Comparison of ENCODE assay signal across 27 cellular contexts in genomic region chr1:7105258-7105657, GRCh38.
"Had no signal": no experiment of that assay in that cellular context is flagged by ENCODE, and none has a peak within 500 bp of the region (broad histone marks: within the 10 kb centered on the region; RNA-seq: fewer than 3 reads in every experiment).

No MANE protein-coding gene starts in this region.

- H3K9me3 Mint-ChIP-seq: stimulated activated effector memory CD8-positive, alpha-beta T cell treated with anti-CD3 and anti-CD28 coated beads, Interleukin-12 subunit alpha, Interleukin-12 subunit beta, amount 100 ng/mL, for 72 hours; stimulated activated naive CD8-positive, alpha-beta T cell treated with anti-CD3 and anti-CD28 coated beads, Interleukin-15, amount 100 ng/mL, for 72 hours; stimulated activated naive CD8-positive, alpha-beta T cell treated with anti-CD3 and anti-CD28 coated beads, Interleukin-15, Interleukin-2, amounts not matched to agents 100 ng/mL and 50 ng/mL, for 24 hours; type B pancreatic cell had no signal

- H3K36me3 Mint-ChIP-seq: stimulated activated effector memory CD8-positive, alpha-beta T cell treated with anti-CD3 and anti-CD28 coated beads, Interleukin-12 subunit alpha, Interleukin-12 subunit beta, amount 100 ng/mL, for 72 hours; stimulated activated memory B cell treated with anti-CD40 and anti-IgM and Interleukin-4, amounts not matched to agents 10 μg/mL and 1 μg/mL and 100 μg/mL, for 72 hours; stimulated activated naive B cell treated with anti-CD40 and anti-IgM and Interleukin-4, amounts not matched to agents 10 μg/mL and 1 μg/mL and 100 μg/mL, for 72 hours; type B pancreatic cell had no signal

- H3K9me3 ChIP-seq: stomach, suprapubic skin, testis, thoracic aorta, thyroid gland, tibial artery, transverse colon, upper lobe of left lung, uterus, vagina had no signal

- H3K36me3 ChIP-seq: stomach, suprapubic skin, thoracic aorta, thyroid gland, tibial artery, tibial nerve, transverse colon, upper lobe of left lung, uterus, vagina had no signal

- H3K27me3 ChIP-seq: testis, thyroid gland, transverse colon, upper lobe of left lung, uterus, vagina had no signal

- ATAC-seq: stimulated activated effector memory CD8-positive, alpha-beta T cell treated with anti-CD3 and anti-CD28 coated beads, Interleukin-12 subunit alpha, Interleukin-12 subunit beta, amount 100 ng/mL, for 72 hours; stimulated activated memory B cell treated with anti-CD40 and anti-IgM and Interleukin-4, amounts not matched to agents 10 μg/mL and 1 μg/mL and 100 μg/mL, for 72 hours; stimulated activated naive CD8-positive, alpha-beta T cell treated with anti-CD3 and anti-CD28 coated beads, Interleukin-15, amount 100 ng/mL, for 72 hours; stimulated activated naive CD8-positive, alpha-beta T cell treated with anti-CD3 and anti-CD28 coated beads, Interleukin-15, Interleukin-2, amounts not matched to agents 100 U/mL and 50 U/mL, for 24 hours had no signal

- H3K4me3 Mint-ChIP-seq: stimulated activated effector memory CD8-positive, alpha-beta T cell treated with anti-CD3 and anti-CD28 coated beads, Interleukin-12 subunit alpha, Interleukin-12 subunit beta, amount 100 ng/mL, for 72 hours; stimulated activated memory B cell treated with anti-CD40 and anti-IgM and Interleukin-4, amounts not matched to agents 10 μg/mL and 1 μg/mL and 100 μg/mL, for 72 hours; stimulated activated naive B cell treated with anti-CD40 and anti-IgM and Interleukin-4, amounts not matched to agents 10 μg/mL and 1 μg/mL and 100 μg/mL, for 72 hours; stimulated activated naive CD8-positive, alpha-beta T cell treated with anti-CD3 and anti-CD28 coated beads, Interleukin-15, amount 100 ng/mL, for 72 hours; stimulated activated naive CD8-positive, alpha-beta T cell treated with anti-CD3 and anti-CD28 coated beads, Interleukin-15, Interleukin-2, amounts not matched to agents 100 ng/mL and 50 ng/mL, for 24 hours; type B pancreatic cell had no signal

- H3K4me1 ChIP-seq: stomach, suprapubic skin, testis, thyroid gland, tibial artery, tibial nerve, transverse colon, upper lobe of left lung, uterus, vagina had no signal

- H3K27ac Mint-ChIP-seq: stimulated activated effector memory CD8-positive, alpha-beta T cell treated with anti-CD3 and anti-CD28 coated beads, Interleukin-12 subunit alpha, Interleukin-12 subunit beta, amount 100 ng/mL, for 72 hours; stimulated activated memory B cell treated with anti-CD40 and anti-IgM and Interleukin-4, amounts not matched to agents 10 μg/mL and 1 μg/mL and 100 μg/mL, for 72 hours; stimulated activated naive B cell treated with anti-CD40 and anti-IgM and Interleukin-4, amounts not matched to agents 10 μg/mL and 1 μg/mL and 100 μg/mL, for 72 hours; stimulated activated naive CD8-positive, alpha-beta T cell treated with anti-CD3 and anti-CD28 coated beads, Interleukin-15, amount 100 ng/mL, for 72 hours; stimulated activated naive CD8-positive, alpha-beta T cell treated with anti-CD3 and anti-CD28 coated beads, Interleukin-15, Interleukin-2, amounts not matched to agents 100 ng/mL and 50 ng/mL, for 24 hours; type B pancreatic cell had no signal

- H3K4me1 Mint-ChIP-seq: stimulated activated effector memory CD8-positive, alpha-beta T cell treated with anti-CD3 and anti-CD28 coated beads, Interleukin-12 subunit alpha, Interleukin-12 subunit beta, amount 100 ng/mL, for 72 hours; stimulated activated memory B cell treated with anti-CD40 and anti-IgM and Interleukin-4, amounts not matched to agents 10 μg/mL and 1 μg/mL and 100 μg/mL, for 72 hours; stimulated activated naive CD8-positive, alpha-beta T cell treated with anti-CD3 and anti-CD28 coated beads, Interleukin-15, amount 100 ng/mL, for 72 hours had no signal

- DNase-seq: stimulated activated CD4-positive, alpha-beta T cell treated with anti-CD3 and anti-CD28 coated beads, Interleukin-2, amount 100 ng/mL, for 48 hours; stimulated activated CD4-positive, alpha-beta T cell treated with anti-CD3 and anti-CD28 coated beads, Interleukin-4, amount 100 ng/mL, for 1 hour; stimulated activated CD4-positive, alpha-beta T cell treated with anti-CD3 and anti-CD28 coated beads, Interleukin-4, amount 100 ng/mL, for 24 hours; stimulated activated CD4-positive, alpha-beta T cell treated with anti-CD3 and anti-CD28 coated beads, Interleukin-4, amount 100 ng/mL, for 4 hours; stimulated activated CD8-positive, alpha-beta memory T cell treated with anti-CD3 and anti-CD28 coated beads, Interleukin-4, amount 100 ng/mL, for 48 hours; stimulated activated naive B cell treated with anti-CD40 and anti-IgM and Interleukin-4, amounts not matched to agents 10 μg/mL and 1 μg/mL and 100 μg/mL, for 72 hours; stimulated activated naive CD4-positive, alpha-beta T cell; stimulated activated naive CD4-positive, alpha-beta T cell treated with Interleukin-2 at 50 U/mL for 16 hours; stimulated activated naive CD8-positive, alpha-beta T cell treated with anti-CD3 and anti-CD28 coated beads, Interleukin-15, amount 100 ng/mL, for 72 hours; stimulated activated naive CD8-positive, alpha-beta T cell treated with anti-CD3 and anti-CD28 coated beads, Interleukin-15, Interleukin-2, amounts not matched to agents 100 U/mL and 50 U/mL, for 24 hours; stomach; substantia nigra; testis; thyroid gland; tibial artery; transverse colon; trophoblast cell; upper lobe of left lung; uterus had no signal

- H3K4me3 ChIP-seq: stomach, suprapubic skin, testis, thoracic aorta, thyroid gland, tibial artery, tibial nerve, transverse colon, upper lobe of left lung, uterus, vagina had no signal

- H3K27ac ChIP-seq: stomach, suprapubic skin, testis, thoracic aorta, thyroid gland, tibial artery, tibial nerve, transverse colon, upper lobe of left lung, uterus, vagina had no signal
